Comparison of ENCODE assay signal across 8 cellular contexts in genomic region chr19:37467608-37468090, GRCh38. TPM values are rescaled to one million over a fixed set of nuclear protein-coding genes. Genes with fewer than 3 reads are reported as not detected.
DNase-seq lines count a peak whose midpoint lies in the region; ATAC-seq and TF ChIP-seq lines count a peak whose summit lies in the region.

No MANE protein-coding gene starts in this region.

- H3K9ac ChIP-seq in mesenchymal stem cell (ENCODE audit: low read length) = peak overlapping the region; percentile 90

- peak overlapping the region in 1 of 2 experiments; percentile 75 for H3K18ac ChIP-seq in mesenchymal stem cell (ENCODE audit: low read depth in 1 of 2, low read length in 2 of 2)

- no peak overlapping the region for H3K14ac ChIP-seq in mesenchymal stem cell (ENCODE audit: low read length in 2 of 2)

- no peaks in the 10 kb centered on the region for H3K27me3 ChIP-seq in cardiac muscle cell
- H3K27me3 ChIP-seq in mesenchymal stem cell (ENCODE audit: control insufficient read depth in 1 of 2, insufficient read depth in 1 of 2, low read length in 2 of 2) = no peaks in the 10 kb centered on the region

- H2BK5ac ChIP-seq in mesenchymal stem cell (ENCODE audit: low read depth, low read length, poor library complexity, severe bottlenecking) = no peak overlapping the region

- H3K4me3 Mint-ChIP-seq in brain (peak overlapping the region; percentile 93 to 98 (median 95)), type B pancreatic cell (peak overlapping the region; percentile 98)

- peak overlapping the region; percentile 69 for H3K4me3 ChIP-seq in cardiac muscle cell
- H3K4me3 ChIP-seq in mesenchymal stem cell (ENCODE audit: insufficient read depth in 1 of 2, low read depth in 1 of 2, low read length in 2 of 2) = peak overlapping the region in 1 of 2 experiments; percentile 99

- no peak overlapping the region for H3K4ac ChIP-seq in mesenchymal stem cell (ENCODE audit: low read depth in 1 of 2, low read length in 2 of 2)

- no peak overlapping the region for H2BK15ac ChIP-seq in mesenchymal stem cell (ENCODE audit: low read depth, poor library complexity, severe bottlenecking)

- 72% methylated on average over 18 of the region's 18 CpGs for WGBS in mesenchymal stem cell

- peaks cover 18 to 31% (median 26%) of the 10 kb centered on the region in 5 experiments for H3K9me3 Mint-ChIP-seq in brain
- H3K9me3 Mint-ChIP-seq in type B pancreatic cell = peaks cover 12% of the 10 kb centered on the region

- H3K9me3 ChIP-seq in cardiac muscle cell (ENCODE audit: low read depth) = no peaks in the 10 kb centered on the region
- peaks cover 37% of the 10 kb centered on the region for H3K9me3 ChIP-seq in mesenchymal stem cell (ENCODE audit: control insufficient read depth, low read length)

- H2AK5ac ChIP-seq in mesenchymal stem cell (ENCODE audit: low read length, severe bottlenecking) = no peak overlapping the region

- DNase-seq in cardiac muscle cell (ENCODE audit: low read depth in 1 of 2, low spot score in 1 of 2) (no peak), Right ventricle myocardium inferior (ENCODE audit: missing footprints) (no peak), mesenchymal stem cell (no peak), type B pancreatic cell (ENCODE audit: extremely low spot score, unreplicated experiment) (no peak), T1000 (lab: John Stamatoyannopoulos, UW) (no peak), NCI-H146 treated with DMSO at 0.1 percent for 48 hours (lab: John Stamatoyannopoulos, UW; ENCODE audit: unreplicated experiment) (no peak)

- ATAC-seq in Right ventricle myocardium inferior = no peak
- ATAC-seq in GM18909 (IDR thresholded peaks at IDR 0.05; ENCODE audit: poor library complexity, unreplicated experiment) = no peak

- peak overlapping the region; percentile 74 for H2AFZ ChIP-seq in mesenchymal stem cell (ENCODE audit: low read depth, low read length)

- H2BK12ac ChIP-seq in mesenchymal stem cell (ENCODE audit: low read length in 2 of 2) = no peak overlapping the region

- H3K23ac ChIP-seq in mesenchymal stem cell (ENCODE audit: low read length in 2 of 2) = no peak overlapping the region

- H3K4me1 ChIP-seq in cardiac muscle cell (ENCODE audit: low read depth) (peaks cover 7% of the 10 kb centered on the region), mesenchymal stem cell (ENCODE audit: control insufficient read depth, insufficient read depth, low read depth, low read length) (peaks cover 5% of the 10 kb centered on the region)

- peak overlapping the region; percentile 54 for H3K4me2 ChIP-seq in mesenchymal stem cell (ENCODE audit: low read length, poor library complexity, severe bottlenecking)

- H3K4me1 Mint-ChIP-seq in brain = peaks cover 54% of the 10 kb centered on the region
- peaks cover 24% of the 10 kb centered on the region for H3K4me1 Mint-ChIP-seq in type B pancreatic cell (ENCODE audit: unreplicated experiment)

- H3K27me3 Mint-ChIP-seq in brain (peaks cover 17% of the 10 kb centered on the region), type B pancreatic cell (no peaks in the 10 kb centered on the region)

- H3K36me3 Mint-ChIP-seq in brain (peaks cover 46% of the 10 kb centered on the region), type B pancreatic cell (peaks cover 22% of the 10 kb centered on the region)

- TF ChIP-seq CTCF in cardiac muscle cell (IDR thresholded peaks at IDR 0.05; ENCODE audit: low read depth, low read length) (no peak), brain (conservative IDR thresholded peaks at IDR 0.05) (no peak), type B pancreatic cell (conservative IDR thresholded peaks at IDR 0.05) (no peak)

- peaks cover 25% of the 10 kb centered on the region for H3K79me1 ChIP-seq in mesenchymal stem cell (replicated peaks; ENCODE audit: low read length, poor library complexity, severe bottlenecking)

- H3K27ac Mint-ChIP-seq in brain (peak overlapping the region; percentile 95 to 99 (median 99)), type B pancreatic cell (peak overlapping the region; percentile 94)

- peak overlapping the region; percentile 91 for H3K27ac ChIP-seq in cardiac muscle cell
- H3K27ac ChIP-seq in mesenchymal stem cell (ENCODE audit: low read length, poor library complexity, severe bottlenecking) = peak overlapping the region; percentile 16

- H2BK120ac ChIP-seq in mesenchymal stem cell (ENCODE audit: low read depth, low read length) = no peak overlapping the region

- no peak overlapping the region for H4K91ac ChIP-seq in mesenchymal stem cell (ENCODE audit: low read length)

- intact Hi-C loops in Right ventricle myocardium inferior (cut with DNase I) = loop anchor here (2.0 to 10.0 kb wide), 6 partner anchors 39 to 695 kb away; partner anchors contain the start of genes ZNF383, ZNF527, ZNF540 and ZNF571

- H4K8ac ChIP-seq in mesenchymal stem cell (ENCODE audit: low read length) = peak overlapping the region; percentile 89

- H3K36me3 ChIP-seq in cardiac muscle cell = peaks cover 8% of the 10 kb centered on the region
- H3K36me3 ChIP-seq in mesenchymal stem cell (ENCODE audit: control insufficient read depth in 1 of 2, insufficient read depth in 2 of 2, low read depth in 1 of 2, low read length in 2 of 2) = peaks cover 22 to 34% of the 10 kb centered on the region in 2 experiments

RNA-seq across cellular contexts. Expression of gene ZNF569, which starts 0.4 kb away (rescaled TPM):
- total RNA-seq in cardiac muscle cell = 5.7 and 7.7 TPM in 2 replicates
- polyA plus RNA-seq in cardiac muscle cell = 3.7 and 7.9 TPM in 2 replicates
- 6.0 TPM for total RNA-seq in Right ventricle myocardium inferior
- 1.3 TPM for polyA plus RNA-seq in brain (ENCODE audit: insufficient read depth, low read depth, low replicate concordance)
- polyA plus RNA-seq in mesenchymal stem cell (2013, experiment 1 of 2) = 3.2 TPM
- 3.4 TPM for polyA plus RNA-seq in mesenchymal stem cell (2013, experiment 2 of 2)
- total RNA-seq in type B pancreatic cell (ENCODE audit: low replicate concordance) = 1.4 and 8.3 TPM in 2 replicates

RNA-seq across cellular contexts. Expression of gene ZNF570, which starts 1.5 kb away (rescaled TPM):
- 4.6 and 9.0 TPM in 2 replicates for total RNA-seq in cardiac muscle cell
- polyA plus RNA-seq in cardiac muscle cell = 4.0 and 4.3 TPM in 2 replicates
- 8.4 TPM for total RNA-seq in Right ventricle myocardium inferior
- 1.6 TPM for polyA plus RNA-seq in brain (ENCODE audit: insufficient read depth, low read depth, low replicate concordance)
- 3.8 TPM for polyA plus RNA-seq in mesenchymal stem cell (2013, experiment 1 of 2)
- polyA plus RNA-seq in mesenchymal stem cell (2013, experiment 2 of 2) = 3.3 TPM
- total RNA-seq in type B pancreatic cell (ENCODE audit: low replicate concordance) = 6.6 and 9.2 TPM in 2 replicates

RNA-seq across cellular contexts. Expression of gene ZNF793, which starts 39.1 kb away (rescaled TPM):
- total RNA-seq in cardiac muscle cell (8.4 and 20.3 TPM in 2 replicates), Right ventricle myocardium inferior (5.4 TPM), type B pancreatic cell (ENCODE audit: low replicate concordance) (13.6 and 20.5 TPM in 2 replicates)
- polyA plus RNA-seq in cardiac muscle cell (20.0 and 24.6 TPM in 2 replicates), brain (ENCODE audit: insufficient read depth, low read depth, low replicate concordance) (3.3 TPM)
- polyA plus RNA-seq in mesenchymal stem cell (2013, experiment 1 of 2) = 1.8 TPM
- 2.1 TPM for polyA plus RNA-seq in mesenchymal stem cell (2013, experiment 2 of 2)
